25 cellular contexts compared by ENCODE assay signal in the genomic region with DNA sequence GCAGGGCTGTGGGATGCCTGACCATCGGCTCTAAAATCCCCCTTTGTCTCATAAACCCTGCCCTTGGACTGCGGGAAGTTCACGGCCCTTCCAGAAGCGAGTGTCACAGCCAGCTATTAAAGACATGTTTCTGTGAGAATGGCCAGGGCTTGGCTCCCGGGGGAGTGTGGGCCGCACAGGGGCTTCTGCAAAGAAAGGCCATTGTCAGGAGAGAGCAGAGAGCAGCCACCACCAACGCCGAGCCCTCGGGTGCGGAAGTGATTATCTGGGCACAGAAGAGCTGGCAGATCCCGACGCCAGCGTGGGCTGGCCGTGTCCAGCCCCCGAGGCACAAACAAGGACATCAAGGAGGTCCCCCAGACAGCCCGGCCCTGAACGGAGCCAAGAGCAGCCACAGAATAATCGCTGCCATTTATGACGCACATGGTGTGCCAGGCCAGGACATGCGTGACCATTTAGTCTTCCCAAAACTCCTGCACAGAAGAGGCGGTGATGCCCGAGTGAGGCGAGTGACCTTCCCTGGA.
DNase-seq lines count a peak whose midpoint lies in the region; ATAC-seq and TF ChIP-seq lines count a peak whose summit lies in the region.
"Had no signal": no experiment of that assay in that cellular context is flagged by ENCODE, and none has a peak within 500 bp of the region (broad histone marks: within the 10 kb centered on the region; RNA-seq: fewer than 3 reads in every experiment).

No MANE protein-coding gene starts in this region.

- no peak overlapping the region for H3K4me3 Mint-ChIP-seq in stimulated activated effector memory CD8-positive, alpha-beta T cell treated with anti-CD3 and anti-CD28 coated beads, Interleukin-12 subunit alpha, Interleukin-12 subunit beta, amount 100 ng/mL, for 72 hours
- H3K4me3 Mint-ChIP-seq: activated CD8-positive, alpha-beta T cell treated with anti-CD3 and anti-CD28 coated beads, Interleukin-2, amount 10 ng/mL, durations not matched to agents 7 days and 5 days; activated naive CD8-positive, alpha-beta T cell treated with anti-CD3 and anti-CD28 coated beads, Interleukin-2, amount 50 U/mL, for 24 hours; CD8-positive, alpha-beta T cell; memory B cell; naive B cell; stimulated activated naive CD8-positive, alpha-beta T cell treated with anti-CD3 and anti-CD28 coated beads, Interleukin-15, amount 100 ng/mL, for 72 hours had no signal

- ATAC-seq in heart right ventricle (peak in 6 of 8 donors; percentile 8 to 54 (median 34)), GM21737 (IDR thresholded peaks at IDR 0.05; ENCODE audit: unreplicated experiment) (no peak)
- no peak for ATAC-seq in stimulated activated effector memory CD8-positive, alpha-beta T cell treated with anti-CD3 and anti-CD28 coated beads, Interleukin-12 subunit alpha, Interleukin-12 subunit beta, amount 100 ng/mL, for 72 hours
- ATAC-seq: activated CD4-positive, CD25-positive, alpha-beta regulatory T cell treated with anti-CD3 and anti-CD28 coated beads, Interleukin-2, amount 50 U/mL, for 24 hours; activated CD8-positive, alpha-beta T cell treated with anti-CD3 and anti-CD28 coated beads, Interleukin-2, amount 10 ng/mL, durations not matched to agents 7 days and 5 days; activated naive CD8-positive, alpha-beta T cell treated with anti-CD3 and anti-CD28 coated beads, Interleukin-2, amount 50 U/mL, for 24 hours; CD8-positive, alpha-beta T cell; gastrocnemius medialis; stimulated activated naive CD8-positive, alpha-beta T cell treated with anti-CD3 and anti-CD28 coated beads, Interleukin-15, amount 100 ng/mL, for 72 hours had no signal

- no peaks in the 10 kb centered on the region for H3K4me1 Mint-ChIP-seq in stimulated activated effector memory CD8-positive, alpha-beta T cell treated with anti-CD3 and anti-CD28 coated beads, Interleukin-12 subunit alpha, Interleukin-12 subunit beta, amount 100 ng/mL, for 72 hours
- H3K4me1 Mint-ChIP-seq: activated naive CD8-positive, alpha-beta T cell treated with anti-CD3 and anti-CD28 coated beads, Interleukin-2, amount 50 U/mL, for 24 hours; memory B cell; naive B cell; stimulated activated naive CD8-positive, alpha-beta T cell treated with anti-CD3 and anti-CD28 coated beads, Interleukin-15, amount 100 ng/mL, for 72 hours had no signal

- no peak overlapping the region for H3K27ac Mint-ChIP-seq in stimulated activated effector memory CD8-positive, alpha-beta T cell treated with anti-CD3 and anti-CD28 coated beads, Interleukin-12 subunit alpha, Interleukin-12 subunit beta, amount 100 ng/mL, for 72 hours
- H3K27ac Mint-ChIP-seq: activated CD8-positive, alpha-beta T cell treated with anti-CD3 and anti-CD28 coated beads, Interleukin-2, amount 10 ng/mL, durations not matched to agents 7 days and 5 days; activated naive CD8-positive, alpha-beta T cell treated with anti-CD3 and anti-CD28 coated beads, Interleukin-2, amount 50 U/mL, for 24 hours; CD8-positive, alpha-beta T cell; memory B cell; naive B cell had no signal

- intact Hi-C loops in heart right ventricle (cut with DNase I), result no loop called here

- H3K27me3 ChIP-seq in heart right ventricle (peaks cover 0 to 6% (median 4%) of the 10 kb centered on the region in 7 donors), right atrium auricular region (no peaks in the 10 kb centered on the region), tibial nerve (no peaks in the 10 kb centered on the region)
- H3K27me3 ChIP-seq: gastrocnemius medialis had no signal

- no peaks in the 10 kb centered on the region for H3K9me3 ChIP-seq in heart right ventricle
- no peaks in the 10 kb centered on the region for H3K9me3 ChIP-seq in right atrium auricular region
- no peaks in the 10 kb centered on the region for H3K9me3 ChIP-seq in tibial nerve
- H3K9me3 ChIP-seq: gastrocnemius medialis had no signal

- no peak overlapping the region for H3K4me3 ChIP-seq in heart right ventricle
- H3K4me3 ChIP-seq in right atrium auricular region, result no peak overlapping the region
- no peak overlapping the region for H3K4me3 ChIP-seq in tibial nerve
- H3K4me3 ChIP-seq: gastrocnemius medialis had no signal

- H3K4me1 ChIP-seq in heart right ventricle, result peaks cover 0 to 24% (median 0%) of the 10 kb centered on the region in 9 donors
- peaks cover 0 to 9% of the 10 kb centered on the region in 2 donors for H3K4me1 ChIP-seq in right atrium auricular region
- peaks cover 0 to 57% (median 15%) of the 10 kb centered on the region in 4 donors for H3K4me1 ChIP-seq in tibial nerve
- H3K4me1 ChIP-seq: gastrocnemius medialis had no signal

- H3K9me3 Mint-ChIP-seq in stimulated activated effector memory CD8-positive, alpha-beta T cell treated with anti-CD3 and anti-CD28 coated beads, Interleukin-12 subunit alpha, Interleukin-12 subunit beta, amount 100 ng/mL, for 72 hours, result no peaks in the 10 kb centered on the region
- H3K9me3 Mint-ChIP-seq: activated naive CD8-positive, alpha-beta T cell treated with anti-CD3 and anti-CD28 coated beads, Interleukin-2, amount 50 U/mL, for 24 hours; CD8-positive, alpha-beta T cell; memory B cell; stimulated activated naive CD8-positive, alpha-beta T cell treated with anti-CD3 and anti-CD28 coated beads, Interleukin-15, amount 100 ng/mL, for 72 hours had no signal

- no peak overlapping the region for H3K27ac ChIP-seq in heart right ventricle
- H3K27ac ChIP-seq in right atrium auricular region, result no peak overlapping the region
- peak overlapping the region; percentile 6 to 85 (median 46) for H3K27ac ChIP-seq in tibial nerve
- H3K27ac ChIP-seq: gastrocnemius medialis had no signal

- peak in 1 of 2 donors; percentile 84 for TF ChIP-seq EP300 in tibial nerve (IDR thresholded peaks at IDR 0.05)

- TF ChIP-seq POLR2A in tibial nerve (IDR thresholded peaks at IDR 0.05), result no peak

- TF ChIP-seq CTCF in heart right ventricle (IDR thresholded peaks at IDR 0.05) (no peak), right atrium auricular region (IDR thresholded peaks at IDR 0.05) (no peak), tibial nerve (IDR thresholded peaks at IDR 0.05) (no peak)

- WGBS in heart right ventricle, 2 donors, result 66 to 72% methylated on average over 23 of the region's 23 CpGs
- 36 to 41% methylated on average over 18 to 20 of the region's 23 CpGs for WGBS in tibial nerve, 2 donors

- DNase-seq in heart right ventricle (peak in 1 of 2 donors; percentile 43), right atrium auricular region (ENCODE audit: low spot score) (no peak), ecto neural progenitor cell (ENCODE audit: low spot score) (peak; percentile 23), midbrain (lab: John Stamatoyannopoulos, UW) (peak; percentile 5), tibial nerve (ENCODE audit: low spot score in 2 of 2) (no peak), DMS53 treated with DMSO at 0.1 percent for 48 hours (lab: John Stamatoyannopoulos, UW; ENCODE audit: unreplicated experiment) (no peak)
- DNase-seq in stimulated activated effector memory CD8-positive, alpha-beta T cell treated with anti-CD3 and anti-CD28 coated beads, Interleukin-12 subunit alpha, Interleukin-12 subunit beta, amount 100 ng/mL, for 72 hours (ENCODE audit: low spot score in 2 of 2), result no peak
- DNase-seq: activated CD8-positive, alpha-beta T cell treated with anti-CD3 and anti-CD28 coated beads, Interleukin-2, amount 10 ng/mL, durations not matched to agents 7 days and 5 days; activated gamma-delta T cell; activated naive CD8-positive, alpha-beta T cell treated with anti-CD3 and anti-CD28 coated beads, Interleukin-2, amount 50 U/mL, for 24 hours; activated T-cell treated with anti-CD3 and anti-CD28 coated beads, Interleukin-2, amount 50 U/mL, for 1 hour; effector CD8-positive, alpha-beta T cell; gastrocnemius medialis; naive B cell; NCI-H1105; NCI-H2081; NCI-H82; SIG-M5; stimulated activated naive CD8-positive, alpha-beta T cell treated with anti-CD3 and anti-CD28 coated beads, Interleukin-15, amount 100 ng/mL, for 72 hours; T-helper 1 cell; trophoblast cell had no signal

- H3K36me3 ChIP-seq in heart right ventricle, result no peaks in the 10 kb centered on the region
- no peaks in the 10 kb centered on the region for H3K36me3 ChIP-seq in right atrium auricular region
- H3K36me3 ChIP-seq in tibial nerve, result no peaks in the 10 kb centered on the region
- H3K36me3 ChIP-seq: gastrocnemius medialis had no signal

- no peaks in the 10 kb centered on the region for H3K36me3 Mint-ChIP-seq in stimulated activated effector memory CD8-positive, alpha-beta T cell treated with anti-CD3 and anti-CD28 coated beads, Interleukin-12 subunit alpha, Interleukin-12 subunit beta, amount 100 ng/mL, for 72 hours
- H3K36me3 Mint-ChIP-seq: CD8-positive, alpha-beta T cell; memory B cell; naive B cell had no signal

Comparison
In these comparisons a context has a peak if more than half of its experiments do, and no peak if none do; other contexts are left out.
1. ATAC-seq: peak in heart right ventricle (6 of 8); none in stimulated activated effector memory CD8-positive, alpha-beta T cell treated with anti-CD3 and anti-CD28 coated beads, Interleukin-12 subunit alpha, Interleukin-12 subunit beta, amount 100 ng/mL, for 72 hours (single experiment) and GM21737 (single experiment).
2. DNase-seq: peak in ecto neural progenitor cell (single experiment) and midbrain (single experiment); none in right atrium auricular region (single experiment), tibial nerve (0 of 2), DMS53 treated with DMSO at 0.1 percent for 48 hours (single experiment) and stimulated activated effector memory CD8-positive, alpha-beta T cell treated with anti-CD3 and anti-CD28 coated beads, Interleukin-12 subunit alpha, Interleukin-12 subunit beta, amount 100 ng/mL, for 72 hours (0 of 2).
3. H3K27ac ChIP-seq: peak in tibial nerve (4 of 4); none in heart right ventricle (0 of 10) and right atrium auricular region (0 of 2).